ENCODE assay signal across 1 cellular context in the genomic region with DNA sequence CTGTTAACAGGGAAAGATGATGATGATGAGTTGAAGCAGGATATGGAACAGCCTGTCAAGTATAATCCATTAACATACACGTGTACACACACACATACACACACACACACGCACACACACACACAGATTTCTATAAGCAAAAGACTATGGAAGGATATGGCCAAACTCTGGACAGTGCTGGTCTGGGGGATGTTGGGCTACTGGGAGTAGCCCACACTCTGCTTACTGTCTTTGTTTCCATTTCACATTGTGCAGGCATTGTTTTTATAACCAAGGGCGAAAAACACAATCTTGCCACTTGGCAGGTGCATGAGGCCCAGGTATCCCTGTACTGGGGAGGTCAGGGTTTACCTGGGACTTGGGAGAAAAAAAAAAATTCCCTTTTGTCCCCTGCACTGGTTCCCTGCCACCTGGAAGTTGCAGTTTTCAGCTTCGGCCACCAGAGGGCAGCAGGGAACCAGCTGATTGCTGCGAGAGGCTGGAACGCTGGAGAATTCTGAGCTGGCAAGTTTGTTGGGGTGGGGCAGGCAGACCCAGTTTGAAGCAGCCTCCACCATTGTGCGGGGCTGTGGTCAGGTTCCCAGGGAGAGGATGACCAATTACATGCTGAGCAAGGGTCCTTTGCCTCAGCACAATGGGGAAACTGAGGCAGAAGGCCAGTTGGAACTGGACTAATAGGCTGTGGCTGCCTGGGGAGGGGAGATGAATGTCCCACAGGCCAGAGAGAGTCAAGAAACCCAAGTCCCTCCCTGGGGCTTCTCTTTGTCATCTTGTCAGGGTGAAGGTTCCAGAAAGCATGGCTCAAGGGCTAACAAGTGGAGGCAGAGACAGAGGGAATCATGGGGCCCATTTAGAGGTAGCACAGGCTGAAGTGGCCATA.
TF ChIP-seq lines count a peak whose summit lies in the region.

No MANE protein-coding gene starts in this region.

TF ChIP-seq in K562, 482 proteins besides CTCF, POLR2A, EP300 and RAD21 (continued from another document and continues in another):
- TF ChIP-seq, protein P1, sequence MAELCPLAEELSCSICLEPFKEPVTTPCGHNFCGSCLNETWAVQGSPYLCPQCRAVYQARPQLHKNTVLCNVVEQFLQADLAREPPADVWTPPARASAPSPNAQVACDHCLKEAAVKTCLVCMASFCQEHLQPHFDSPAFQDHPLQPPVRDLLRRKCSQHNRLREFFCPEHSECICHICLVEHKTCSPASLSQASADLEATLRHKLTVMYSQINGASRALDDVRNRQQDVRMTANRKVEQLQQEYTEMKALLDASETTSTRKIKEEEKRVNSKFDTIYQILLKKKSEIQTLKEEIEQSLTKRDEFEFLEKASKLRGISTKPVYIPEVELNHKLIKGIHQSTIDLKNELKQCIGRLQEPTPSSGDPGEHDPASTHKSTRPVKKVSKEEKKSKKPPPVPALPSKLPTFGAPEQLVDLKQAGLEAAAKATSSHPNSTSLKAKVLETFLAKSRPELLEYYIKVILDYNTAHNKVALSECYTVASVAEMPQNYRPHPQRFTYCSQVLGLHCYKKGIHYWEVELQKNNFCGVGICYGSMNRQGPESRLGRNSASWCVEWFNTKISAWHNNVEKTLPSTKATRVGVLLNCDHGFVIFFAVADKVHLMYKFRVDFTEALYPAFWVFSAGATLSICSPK (IDR thresholded peaks at IDR 0.05; ENCODE audit: borderline replicate concordance), result no peak
- 0 out of 2 replicates have a peak, but pooled peaks have one; percentile 61 for TF ChIP-seq MYNN (IDR thresholded peaks at IDR 0.05)
- no peak for TF ChIP-seq MYNN (CRISPR knock-in tag; IDR thresholded peaks at IDR 0.05)
- no peak for TF ChIP-seq RUNX1 (IDR thresholded peaks at IDR 0.05; ENCODE audit: low read depth)
- TF ChIP-seq MCM5 (IDR thresholded peaks at IDR 0.05; ENCODE audit: low read depth), result no peak
- TF ChIP-seq TCFL5 (CRISPR knock-in tag; conservative IDR thresholded peaks at IDR 0.05), result no peak
- TF ChIP-seq SUPT5H (IDR thresholded peaks at IDR 0.05), result no peak
- peak; percentile 87 for TF ChIP-seq XRCC5 (IDR thresholded peaks at IDR 0.05; ENCODE audit: low read depth, low read length)
- peak in 1 of 2 experiments; percentile 54; a peak in 1 of 4 replicates for TF ChIP-seq ZMIZ1 (IDR thresholded peaks at IDR 0.05; ENCODE audit: low read depth in 2 of 2, low read length in 2 of 2)
- no peak for TF ChIP-seq ELK3 (CRISPR knock-in tag; IDR thresholded peaks at IDR 0.05)
- TF ChIP-seq ARID1B (IDR thresholded peaks at IDR 0.05), result no peak
- TF ChIP-seq ARNT (IDR thresholded peaks at IDR 0.05), result 0 out of 4 replicates have a peak, but pooled peaks of 1 of the 2 experiments have one; percentile 53
- TF ChIP-seq, protein P2, sequence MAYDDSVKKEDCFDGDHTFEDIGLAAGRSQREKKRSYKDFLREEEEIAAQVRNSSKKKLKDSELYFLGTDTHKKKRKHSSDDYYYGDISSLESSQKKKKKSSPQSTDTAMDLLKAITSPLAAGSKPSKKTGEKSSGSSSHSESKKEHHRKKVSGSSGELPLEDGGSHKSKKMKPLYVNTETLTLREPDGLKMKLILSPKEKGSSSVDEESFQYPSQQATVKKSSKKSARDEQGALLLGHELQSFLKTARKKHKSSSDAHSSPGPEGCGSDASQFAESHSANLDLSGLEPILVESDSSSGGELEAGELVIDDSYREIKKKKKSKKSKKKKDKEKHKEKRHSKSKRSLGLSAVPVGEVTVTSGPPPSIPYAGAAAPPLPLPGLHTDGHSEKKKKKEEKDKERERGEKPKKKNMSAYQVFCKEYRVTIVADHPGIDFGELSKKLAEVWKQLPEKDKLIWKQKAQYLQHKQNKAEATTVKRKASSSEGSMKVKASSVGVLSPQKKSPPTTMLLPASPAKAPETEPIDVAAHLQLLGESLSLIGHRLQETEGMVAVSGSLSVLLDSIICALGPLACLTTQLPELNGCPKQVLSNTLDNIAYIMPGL (CRISPR knock-in tag; IDR thresholded peaks at IDR 0.05), result no peak
- no peak for TF ChIP-seq ZNF589 (CRISPR knock-in tag; IDR thresholded peaks at IDR 0.05; ENCODE audit: low read depth)
- no peak for TF ChIP-seq ZBTB49 (CRISPR knock-in tag; IDR thresholded peaks at IDR 0.05; ENCODE audit: borderline replicate concordance)
- no peak for TF ChIP-seq MEF2A (IDR thresholded peaks at IDR 0.05; ENCODE audit: control insufficient read depth, low read depth, low read length)
- no peak for TF ChIP-seq ZSCAN29 (IDR thresholded peaks at IDR 0.05)
- no peak for TF ChIP-seq TAF1 (IDR thresholded peaks at IDR 0.05; ENCODE audit: control insufficient read depth, extremely low read depth, insufficient read depth, low read length, severe bottlenecking)
- no peak for TF ChIP-seq ZBTB17 (CRISPR knock-in tag; IDR thresholded peaks at IDR 0.05)
- no peak for TF ChIP-seq CREBBP (IDR thresholded peaks at IDR 0.05; ENCODE audit: low read depth, low read length)
- TF ChIP-seq RAD51 (IDR thresholded peaks at IDR 0.05; ENCODE audit: borderline replicate concordance, low read depth), result no peak
- no peak for TF ChIP-seq ZNF217 (CRISPR knock-in tag; IDR thresholded peaks at IDR 0.05)
- TF ChIP-seq TEAD1 (CRISPR knock-in tag; IDR thresholded peaks at IDR 0.05), result peak in 1 of 2 experiments; percentile 64; a peak in 1 of 4 replicates
- TF ChIP-seq, protein P3, sequence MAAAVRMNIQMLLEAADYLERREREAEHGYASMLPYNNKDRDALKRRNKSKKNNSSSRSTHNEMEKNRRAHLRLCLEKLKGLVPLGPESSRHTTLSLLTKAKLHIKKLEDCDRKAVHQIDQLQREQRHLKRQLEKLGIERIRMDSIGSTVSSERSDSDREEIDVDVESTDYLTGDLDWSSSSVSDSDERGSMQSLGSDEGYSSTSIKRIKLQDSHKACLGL (CRISPR knock-in tag; IDR thresholded peaks at IDR 0.05; ENCODE audit: borderline replicate concordance, poor library complexity, severe bottlenecking), result no peak
- no peak for TF ChIP-seq ZNF316 (IDR thresholded peaks at IDR 0.05)
- TF ChIP-seq ZNF592 (IDR thresholded peaks at IDR 0.05), result no peak
- no peak for TF ChIP-seq ZBTB26 (CRISPR knock-in tag; IDR thresholded peaks at IDR 0.05)
- no peak for TF ChIP-seq ZNF347 (CRISPR knock-in tag; IDR thresholded peaks at IDR 0.05; ENCODE audit: low read depth)
- no peak for TF ChIP-seq GTF2B (IDR thresholded peaks at IDR 0.05; ENCODE audit: extremely low read depth, insufficient read length)
- TF ChIP-seq CREB3 (tag; conservative IDR thresholded peaks at IDR 0.05; ENCODE audit: low read depth), result no peak
- peak; percentile 56; the same call in 1 of the 2 replicates for TF ChIP-seq MAFK (IDR thresholded peaks at IDR 0.05; ENCODE audit: low read length)
